In the genomic region with DNA sequence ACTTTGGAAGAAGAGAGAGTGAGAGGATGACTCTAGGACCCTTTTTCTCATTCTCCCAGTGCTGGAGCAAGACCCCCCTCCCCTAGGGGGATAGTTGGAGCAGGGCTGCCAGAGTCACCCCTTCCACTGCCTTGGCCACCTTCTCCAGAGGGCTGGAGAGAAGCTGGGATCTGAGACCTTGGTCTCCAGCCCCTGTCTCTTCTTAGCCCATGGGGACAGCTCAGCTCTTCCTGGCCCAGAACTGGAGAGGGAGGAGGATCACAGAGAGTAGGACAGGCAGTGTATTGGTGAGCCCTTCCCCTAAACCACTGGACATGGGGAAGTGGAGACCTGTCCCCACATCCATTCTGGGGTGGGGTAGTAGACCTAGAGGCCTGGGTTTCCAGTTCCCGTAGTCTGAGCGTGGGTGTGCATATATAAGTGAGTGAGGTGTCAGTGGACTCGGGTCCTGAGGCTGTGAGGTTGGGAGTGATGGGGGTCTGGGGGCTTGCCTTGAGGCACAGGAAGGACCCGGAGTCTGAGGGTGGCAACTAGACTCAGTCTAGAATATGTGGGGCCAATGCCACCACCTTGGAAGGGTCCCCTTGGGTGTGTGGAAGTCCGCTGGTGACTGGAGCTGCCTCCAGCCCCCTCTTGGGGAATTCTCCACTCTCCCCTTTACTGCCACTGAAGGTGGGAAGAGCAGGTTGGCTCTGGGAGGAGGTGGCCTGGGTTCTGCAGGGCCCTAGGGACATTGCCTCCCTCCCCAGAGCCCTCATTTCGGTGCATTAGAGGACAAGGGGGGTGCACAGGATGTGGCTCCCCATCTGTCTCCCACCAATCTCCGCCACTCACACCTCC, we compare ENCODE assay signal across 10 cellular contexts. TPM values are rescaled to one million over a fixed set of nuclear protein-coding genes. Genes with fewer than 3 reads are reported as not detected.
DNase-seq lines count a peak whose midpoint lies in the region; ATAC-seq, FAIRE-seq and TF ChIP-seq lines count a peak whose summit lies in the region.
"Had no signal": no experiment of that assay in that cellular context is flagged by ENCODE, and none has a peak within 500 bp of the region (broad histone marks: within the 10 kb centered on the region; RNA-seq: fewer than 3 reads in every experiment).

No MANE protein-coding gene starts in this region.

- no peaks in the 10 kb centered on the region for H3K27me3 Mint-ChIP-seq in activated naive CD4-positive, alpha-beta T cell treated with anti-CD3 and anti-CD28 coated beads for 36 hours (ENCODE audit: low read depth)
- H3K27me3 Mint-ChIP-seq in central memory CD8-positive, alpha-beta T cell = no peaks in the 10 kb centered on the region
- no peaks in the 10 kb centered on the region for H3K27me3 Mint-ChIP-seq in mesothelial cell of epicardium (ENCODE audit: low read depth)

- peak overlapping the region; percentile 22 for H3K4me3 Mint-ChIP-seq in activated naive CD4-positive, alpha-beta T cell treated with anti-CD3 and anti-CD28 coated beads for 36 hours
- peak overlapping the region; percentile 61 for H3K4me3 Mint-ChIP-seq in central memory CD8-positive, alpha-beta T cell
- peak overlapping the region; percentile 94 for H3K4me3 Mint-ChIP-seq in mesothelial cell of epicardium

- peak overlapping the region; percentile 77 for H3K4me3 ChIP-seq in urinary bladder (ENCODE audit: low read depth, low read length)

- peaks cover 59% of the 10 kb centered on the region for H3K4me1 Mint-ChIP-seq in activated naive CD4-positive, alpha-beta T cell treated with anti-CD3 and anti-CD28 coated beads for 36 hours (ENCODE audit: low read depth)
- peaks cover 64% of the 10 kb centered on the region for H3K4me1 Mint-ChIP-seq in central memory CD8-positive, alpha-beta T cell
- peaks cover 74% of the 10 kb centered on the region for H3K4me1 Mint-ChIP-seq in mesothelial cell of epicardium

- H3K9me3 Mint-ChIP-seq in activated naive CD4-positive, alpha-beta T cell treated with anti-CD3 and anti-CD28 coated beads for 36 hours = no peaks in the 10 kb centered on the region
- H3K9me3 Mint-ChIP-seq in central memory CD8-positive, alpha-beta T cell = no peaks in the 10 kb centered on the region
- no peaks in the 10 kb centered on the region for H3K9me3 Mint-ChIP-seq in mesothelial cell of epicardium

- FAIRE-seq in RCC 7860 (lab: Jason Lieb, UNC) = no peak

- H3K36me3 ChIP-seq in urinary bladder (ENCODE audit: insufficient read depth) = no peaks in the 10 kb centered on the region

- H3K36me3 Mint-ChIP-seq in activated naive CD4-positive, alpha-beta T cell treated with anti-CD3 and anti-CD28 coated beads for 36 hours (ENCODE audit: low read depth) = peaks cover 5% of the 10 kb centered on the region
- H3K36me3 Mint-ChIP-seq in central memory CD8-positive, alpha-beta T cell (ENCODE audit: insufficient read depth) = peaks cover 31% of the 10 kb centered on the region
- peaks cover 9% of the 10 kb centered on the region for H3K36me3 Mint-ChIP-seq in mesothelial cell of epicardium

- peaks cover 1% of the 10 kb centered on the region for H3K4me1 ChIP-seq in urinary bladder (ENCODE audit: insufficient read depth)

- CTCF ChIA-PET in activated naive CD4-positive, alpha-beta T cell treated with anti-CD3 and anti-CD28 coated beads for 36 hours (lab: Charles Lee) = interaction anchor here (0.6 to 3.9 kb wide), 4 partner anchors 10 to 143 kb away, joined by 3 to 15 read pairs (median 4); no protein-coding TSS in a partner anchor

- peak overlapping the region; percentile 20 for H3K27ac Mint-ChIP-seq in activated naive CD4-positive, alpha-beta T cell treated with anti-CD3 and anti-CD28 coated beads for 36 hours
- H3K27ac Mint-ChIP-seq in central memory CD8-positive, alpha-beta T cell (ENCODE audit: low read depth) = peak overlapping the region; percentile 89
- H3K27ac Mint-ChIP-seq in mesothelial cell of epicardium = peak overlapping the region; percentile 94

- no peak for TF ChIP-seq CTCF in mesothelial cell of epicardium (IDR thresholded peaks at IDR 0.05; ENCODE audit: unreplicated experiment)

- peak; percentile 31 for ATAC-seq in central memory CD8-positive, alpha-beta T cell (replicated peaks; ENCODE audit: extremely low read depth, poor library complexity, severe bottlenecking)
- ATAC-seq in HG03521 (IDR thresholded peaks at IDR 0.05; ENCODE audit: unreplicated experiment) = no peak

- intact Hi-C loops in activated naive CD4-positive, alpha-beta T cell treated with anti-CD3 and anti-CD28 coated beads for 36 hours (cut with micrococcal nuclease) = no loop called here

- peak overlapping the region; percentile 83 for H3K27ac ChIP-seq in urinary bladder (ENCODE audit: low read depth)
- H3K27ac ChIP-seq: HL-60 had no signal

- 40% methylated on average over 7 of the region's 7 CpGs for WGBS in urinary bladder

- DNase-seq in activated naive CD4-positive, alpha-beta T cell treated with anti-CD3 and anti-CD28 coated beads for 36 hours = no peak
- no peak for DNase-seq in activated naive CD4-positive, alpha-beta T cell treated with anti-CD3 and anti-CD28 coated beads, Interleukin-2, amount 50 U/mL, for 16 hours
- no peak for DNase-seq in central memory CD8-positive, alpha-beta T cell (ENCODE audit: low spot score in 2 of 2)
- DNase-seq in mesothelial cell of epicardium (ENCODE audit: low spot score in 2 of 2, unreplicated experiment in 2 of 2) = no peak
- no peak for DNase-seq in activated effector memory CD4-positive, alpha-beta T cell treated with Interleukin-2 at 50 U/mL for 16 hours
- no peak for DNase-seq in RCC 7860 (ENCODE audit: low spot score)

RNA-seq across cellular contexts. Expression of a gene that starts 20.0 kb away (rescaled TPM):
- not detected for total RNA-seq in activated naive CD4-positive, alpha-beta T cell treated with anti-CD3 and anti-CD28 coated beads for 36 hours
- total RNA-seq in mesothelial cell of epicardium (0.27 TPM in 1 of 3 replicates, not detected in the others), urinary bladder (not detected)
- polyA plus RNA-seq in urinary bladder = 1.1 TPM
- total RNA-seq: Daoy had no signal

RNA-seq across cellular contexts. Expression of a gene that starts 35.6 kb away (rescaled TPM):
- 10 to 100 TPM; 16.9 to 18.5 TPM for total RNA-seq in activated naive CD4-positive, alpha-beta T cell treated with anti-CD3 and anti-CD28 coated beads for 36 hours
- 74.0 to 80.8 TPM (median 79.6 TPM) in 3 replicates for total RNA-seq in mesothelial cell of epicardium
- 10.6 TPM for total RNA-seq in urinary bladder
- 47.6 TPM for polyA plus RNA-seq in urinary bladder

RNA-seq across cellular contexts. Expression of a gene that starts 56.9 kb away (rescaled TPM):
- 10 to 100 TPM; 86.5 to 90.4 TPM for total RNA-seq in activated naive CD4-positive, alpha-beta T cell treated with anti-CD3 and anti-CD28 coated beads for 36 hours
- total RNA-seq in mesothelial cell of epicardium (16.4 to 18.9 TPM (median 16.8 TPM) in 3 replicates), urinary bladder (7.9 TPM)
- 0.71 TPM for polyA plus RNA-seq in urinary bladder

Comparison
In these comparisons a context has a peak if more than half of its experiments do, and no peak if none do; other contexts are left out.
1. H3K27ac Mint-ChIP-seq: peak in every context shown above with its lines; median percentile 94 in mesothelial cell of epicardium; 89 in central memory CD8-positive, alpha-beta T cell; 20 in activated naive CD4-positive, alpha-beta T cell treated with anti-CD3 and anti-CD28 coated beads for 36 hours.
2. H3K4me3 Mint-ChIP-seq: peak in every context shown above with its lines; median percentile 94 in mesothelial cell of epicardium; 61 in central memory CD8-positive, alpha-beta T cell; 22 in activated naive CD4-positive, alpha-beta T cell treated with anti-CD3 and anti-CD28 coated beads for 36 hours.